Comparison of ENCODE assay signal across 20 cellular contexts in the genomic region with DNA sequence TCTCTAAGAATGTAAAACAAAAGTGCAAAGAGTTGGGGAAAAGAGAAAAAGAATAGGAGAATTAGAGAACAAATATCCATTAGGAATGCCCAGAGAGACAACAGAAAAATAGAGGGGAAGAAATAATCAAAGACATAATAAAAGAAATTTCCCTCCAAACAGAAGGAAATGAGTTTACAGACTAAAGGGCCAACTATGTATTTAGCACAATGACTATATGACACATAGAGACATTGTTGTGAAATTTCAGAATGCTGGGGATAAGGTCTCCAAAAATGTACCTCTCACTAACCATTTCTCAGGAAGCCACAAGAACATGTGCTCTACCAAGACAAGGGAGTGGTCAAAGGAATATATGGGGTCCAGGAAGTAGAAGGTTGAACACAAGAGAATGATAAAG.
DNase-seq lines count a peak whose midpoint lies in the region; ATAC-seq, FAIRE-seq and TF ChIP-seq lines count a peak whose summit lies in the region.
"Had no signal": no experiment of that assay in that cellular context is flagged by ENCODE, and none has a peak within 500 bp of the region (broad histone marks: within the 10 kb centered on the region; RNA-seq: fewer than 3 reads in every experiment).

No MANE protein-coding gene starts in this region.

- TF ChIP-seq EP300 in HepG2 (IDR thresholded peaks at IDR 0.05; ENCODE audit: low read depth in 2 of 2, low read length in 2 of 2) (no peak), HepG2 (CRISPR knock-in tag; IDR thresholded peaks at IDR 0.05; ENCODE audit: borderline replicate concordance) (no peak), K562 (IDR thresholded peaks at IDR 0.05; ENCODE audit: low read length) (no peak)

- FAIRE-seq in HepG2 (lab: Jason Lieb, UNC) (no peak), K562 (lab: Jason Lieb, UNC) (no peak)
- FAIRE-seq: D721Med, GM12878 had no signal

- H3K27me3 ChIP-seq in HepG2 (ENCODE audit: control insufficient read depth in 1 of 2, insufficient read depth in 2 of 2, low read length in 2 of 2) = no peaks in the 10 kb centered on the region
- peaks cover 0 to 22% of the 10 kb centered on the region in 2 donors for H3K27me3 ChIP-seq in right lobe of liver
- H3K27me3 ChIP-seq in K562 (ENCODE audit: control insufficient read depth in 2 of 2, insufficient read depth in 2 of 2, low read length in 2 of 2) = no peaks in the 10 kb centered on the region
- no peaks in the 10 kb centered on the region for H3K27me3 ChIP-seq in spleen (replicated peaks in 1 of 7)

- no peaks in the 10 kb centered on the region for H3K9me1 ChIP-seq in K562 (ENCODE audit: control insufficient read depth, insufficient read depth, low read length)

- no peak for TF ChIP-seq CTCF in HepG2 (CRISPR knock-in tag; IDR thresholded peaks at IDR 0.05)
- TF ChIP-seq CTCF in right lobe of liver (IDR thresholded peaks at IDR 0.05) = no peak
- TF ChIP-seq CTCF in K562 (IDR thresholded peaks at IDR 0.05 in 2 of 3, conservative IDR thresholded peaks at IDR 0.05 in 1 of 3; ENCODE audit: insufficient read depth in 2 of 3, low read depth in 1 of 3, low read length in 3 of 3) = no peak
- no peak for TF ChIP-seq CTCF in spleen (IDR thresholded peaks at IDR 0.05 in 8 of 11, conservative IDR thresholded peaks at IDR 0.05 in 3 of 11)

- H3K4me2 ChIP-seq in HepG2 (ENCODE audit: low read depth, low read length) (no peak overlapping the region), K562 (ENCODE audit: insufficient read depth, low read length) (no peak overlapping the region)
- H3K4me2 ChIP-seq: BLaER1, GM23338 had no signal

- ATAC-seq in HepG2 = no peak
- no peak for ATAC-seq in right lobe of liver
- no peak for ATAC-seq in K562
- ATAC-seq: CD8-positive, alpha-beta T cell; GM12878; GM23338; HCT116 had no signal

- H3K36me3 ChIP-seq in HepG2 (replicated peaks in 1 of 2; ENCODE audit: control insufficient read depth in 1 of 2, insufficient read depth in 2 of 2, low read length in 2 of 2) = no peaks in the 10 kb centered on the region
- H3K36me3 ChIP-seq in right lobe of liver = no peaks in the 10 kb centered on the region
- H3K36me3 ChIP-seq in K562 (ENCODE audit: control insufficient read depth, insufficient read depth, low read length) = no peaks in the 10 kb centered on the region
- no peaks in the 10 kb centered on the region for H3K36me3 ChIP-seq in spleen
- H3K36me3 ChIP-seq: BLaER1 had no signal

- POLR2A ChIA-PET in HepG2 (lab: Yijun Ruan, JAX) (interaction anchor here (2.0 to 2.2 kb wide), 2 partner anchors 24 to 121 kb away, joined by 6 to 7 read pairs; a partner anchor contains a TSS), K562 (lab: Yijun Ruan, JAX) (interaction anchor here (1.1 kb wide), 1 partner anchor 18 kb away, joined by 3 read pairs; no protein-coding TSS in a partner anchor)

- H3K4me1 ChIP-seq in HepG2 (ENCODE audit: insufficient read depth, low read length) (peaks cover 84% of the 10 kb centered on the region), right lobe of liver (peaks cover 0 to 19% (median 5%) of the 10 kb centered on the region in 4 donors), K562 (replicated peaks in 1 of 2; ENCODE audit: control insufficient read depth in 2 of 2, insufficient read depth in 2 of 2, low read length in 2 of 2) (peaks cover 0 to 4% of the 10 kb centered on the region in 2 experiments; a peak in 2 of 5 replicates), spleen (peaks cover 0 to 16% (median 0%) of the 10 kb centered on the region in 6 donors)
- H3K4me1 ChIP-seq: BLaER1 had no signal

- no peak overlapping the region for H3K27ac ChIP-seq in HepG2 (ENCODE audit: extremely low read length, insufficient read depth, low read length)
- H3K27ac ChIP-seq in right lobe of liver = no peak overlapping the region
- H3K27ac ChIP-seq in K562 (ENCODE audit: extremely low read depth, low read depth, low read length) = no peak overlapping the region
- H3K27ac ChIP-seq in spleen = no peak overlapping the region
- H3K27ac ChIP-seq: BLaER1, C4-2B had no signal

- H3K79me2 ChIP-seq in HepG2 (ENCODE audit: insufficient read depth, low read length) = peaks cover 13% of the 10 kb centered on the region
- no peaks in the 10 kb centered on the region for H3K79me2 ChIP-seq in K562 (ENCODE audit: control insufficient read depth, insufficient read depth, low read length)

- intact Hi-C loops in HepG2 (cut with micrococcal nuclease; ENCODE audit: unreplicated experiment) = no loop called here
- intact Hi-C loops in right lobe of liver (cut with DNase I) = no loop called here
- intact Hi-C loops in K562 (cut with micrococcal nuclease) = no loop called here
- intact Hi-C loops in spleen (cut with DNase I; ENCODE audit: low total_unique reads) = no loop called here

- H2AFZ ChIP-seq in HepG2 (ENCODE audit: low read length) (no peak overlapping the region), K562 (ENCODE audit: low read depth, low read length) (peak overlapping the region; percentile 51; the same call in 1 of the 2 replicates)
- H2AFZ ChIP-seq: GM23338 had no signal

- CTCF ChIA-PET in HepG2 (lab: Yijun Ruan, JAX; ENCODE audit: low intra/inter-chr PET ratio, low total read pairs) (no interaction called here), K562 (lab: Yijun Ruan, JAX; ENCODE audit: low intra/inter-chr PET ratio) (interaction anchor here (5.0 kb wide), 1 partner anchor 141 kb away, joined by 20 read pairs; no protein-coding TSS in a partner anchor)

- H3K4me3 ChIP-seq in HepG2 (replicated peaks in 1 of 3; ENCODE audit: insufficient read depth in 1 of 3, low read depth in 2 of 3, low read length in 3 of 3) (no peak overlapping the region), right lobe of liver (no peak overlapping the region), K562 (no peak overlapping the region), spleen (no peak overlapping the region)
- H3K4me3 ChIP-seq: BLaER1, GM12878, GM23338 had no signal

- TF ChIP-seq POLR2A in HepG2 (IDR thresholded peaks at IDR 0.05; ENCODE audit: insufficient read depth in 1 of 2, low read depth in 2 of 2, low read length in 2 of 2) (no peak), right lobe of liver (IDR thresholded peaks at IDR 0.05) (no peak), K562 (conservative IDR thresholded peaks at IDR 0.05) (no peak), spleen (IDR thresholded peaks at IDR 0.05) (no peak)

- H4K20me1 ChIP-seq in HepG2 (ENCODE audit: insufficient read depth, low read length) (no peaks in the 10 kb centered on the region), K562 (replicated peaks; ENCODE audit: control insufficient read depth, insufficient read depth, low read length) (no peaks in the 10 kb centered on the region)
- H4K20me1 ChIP-seq: BLaER1 had no signal

- H3K9ac ChIP-seq in HepG2 (ENCODE audit: insufficient read depth, low read depth, low read length) (no peak overlapping the region), K562 (ENCODE audit: insufficient read depth in 1 of 2, low read depth in 2 of 2, low read length in 2 of 2) (no peak overlapping the region)
- H3K9ac ChIP-seq: BLaER1 had no signal

- DNase-seq in HepG2 (ENCODE audit: low spot score) = no peak
- DNase-seq in right lobe of liver = no peak
- DNase-seq in KBM-7 = peak; percentile 42
- DNase-seq in K562 (ENCODE audit: extremely low read depth in 1 of 4, low spot score in 3 of 4) = peak in 1 of 4 experiments; percentile 8
- DNase-seq in spleen = no peak
- DNase-seq in NK-92 treated with Interleukin-12 subunit alpha and Interleukin-12 subunit beta, amount 100 ng/mL, for 24 hours (lab: John Stamatoyannopoulos, UW) = no peak
- DNase-seq: CD4-positive, CD25-positive, alpha-beta regulatory T cell; CD8-positive, alpha-beta T cell; DMS 273 treated with DMSO at 0.1 percent for 48 hours; DMS79; EL; GDM1; H9; HFFc6 had no signal

- TF ChIP-seq RAD21 in HepG2 (CRISPR knock-in tag; IDR thresholded peaks at IDR 0.05) = no peak
- TF ChIP-seq RAD21 in K562 (CRISPR knock-in tag; conservative IDR thresholded peaks at IDR 0.05 in 1 of 2, IDR thresholded peaks at IDR 0.05 in 1 of 2) = no peak

- in situ Hi-C loops in HepG2 (cut with HindIII; ENCODE audit: extremely low pct_ligation_motif_present, low pct_unique_long_range_greater_than_20kb) = loop anchor here (10.0 kb wide), 1 partner anchor 119 kb away; a partner anchor contains a TSS
- in situ Hi-C loops in KBM-7 (cut with MboI; ENCODE audit: low pct_unique_long_range_greater_than_20kb, low sequenced_read_pairs) = no loop called here
- in situ Hi-C loops in K562 (cut with MboI) = no loop called here

- H3K9me3 ChIP-seq in HepG2 (ENCODE audit: low read length) (no peaks in the 10 kb centered on the region), right lobe of liver (no peaks in the 10 kb centered on the region), K562 (replicated peaks; ENCODE audit: control insufficient read depth, insufficient read depth, low read depth, low read length) (no peaks in the 10 kb centered on the region), spleen (peaks cover 0 to 6% (median 0%) of the 10 kb centered on the region in 8 donors)

- BruUV-seq in HepG2 (replicated peaks; lab: Mats Ljungman, UMichigan) = no TSS peak
- BruUV-seq in K562 (replicated peaks; lab: Mats Ljungman, UMichigan) = no TSS peak

TF ChIP-seq in HepG2, 621 proteins besides CTCF, POLR2A, EP300 and RAD21:
- TF ChIP-seq ZNF570 (CRISPR knock-in tag; IDR thresholded peaks at IDR 0.05; ENCODE audit: borderline replicate concordance) (0 out of 2 replicates have a peak, but pooled peaks have one; percentile 53), ZNF20 (CRISPR knock-in tag; IDR thresholded peaks at IDR 0.05) (no peak)

TF ChIP-seq in K562, 482 proteins besides CTCF, POLR2A, EP300 and RAD21:
- TF ChIP-seq ELF4 (CRISPR knock-in tag; IDR thresholded peaks at IDR 0.05) (no peak), TCF3 (CRISPR knock-in tag; IDR thresholded peaks at IDR 0.05) (peak; percentile 11; the same call in 1 of the 2 replicates)
TF ChIP-seq in K562: peak in this region for 1.
